In genomic region chr4:182449186-182449880, GRCh38 we compare ENCODE assay signal across 9 cellular contexts.
DNase-seq lines count a peak whose midpoint lies in the region; TF ChIP-seq lines count a peak whose summit lies in the region.
"Had no signal": no experiment of that assay in that cellular context is flagged by ENCODE, and none has a peak within 500 bp of the region (broad histone marks: within the 10 kb centered on the region; RNA-seq: fewer than 3 reads in every experiment).

No MANE protein-coding gene starts in this region.

- H3K4me3 Mint-ChIP-seq in brain, result peak overlapping the region; percentile 95 to 99 (median 98)

- H3K4me1 Mint-ChIP-seq in brain, result peaks cover 49% of the 10 kb centered on the region

- peak overlapping the region; percentile 57 to 94 (median 90) for H3K27ac Mint-ChIP-seq in brain

- no peaks in the 10 kb centered on the region for H3K36me3 Mint-ChIP-seq in brain
- H3K36me3 Mint-ChIP-seq: CD4-positive, CD25-positive, alpha-beta regulatory T cell had no signal

- no peaks in the 10 kb centered on the region for H3K9me3 Mint-ChIP-seq in brain

- H3K27me3 Mint-ChIP-seq in brain, result peaks cover 26% of the 10 kb centered on the region

- TF ChIP-seq CTCF in brain (conservative IDR thresholded peaks at IDR 0.05), result no peak

- DNase-seq in NCI-H2029 (lab: John Stamatoyannopoulos, UW) (peak; percentile 58), NCI-H2029 treated with DMSO at 0.1 percent for 48 hours (lab: John Stamatoyannopoulos, UW) (no peak), LHCN-M2 (ENCODE audit: low read depth) (peak; percentile 55), left kidney (ENCODE audit: low read depth, low spot score) (peak; percentile 91), superior temporal gyrus (ENCODE audit: extremely low spot score) (peak; percentile 56), OCI-M1 (lab: John Stamatoyannopoulos, UW) (no peak), D341Med (ENCODE audit: low spot score) (no peak)

Comparison
In these comparisons a context has a peak if more than half of its experiments do, and no peak if none do; other contexts are left out.
1. DNase-seq: peak in NCI-H2029 (single experiment), LHCN-M2 (single experiment), left kidney (single experiment) and superior temporal gyrus (single experiment); none in NCI-H2029 treated with DMSO at 0.1 percent for 48 hours (single experiment), OCI-M1 (single experiment) and D341Med (single experiment).